31 cellular contexts compared by ENCODE assay signal in genomic region chr18:57670046-57670445, GRCh38.
"Had no signal": no experiment of that assay in that cellular context is flagged by ENCODE, and none has a peak within 500 bp of the region (broad histone marks: within the 10 kb centered on the region; RNA-seq: fewer than 3 reads in every experiment).

No MANE protein-coding gene starts in this region.

- DNase-seq: activated B cell treated with CpG ODN at 0.5 μM for 24 hours; activated CD4-positive, alpha-beta memory T cell treated with anti-CD3 and anti-CD28 coated beads for 36 hours; activated CD4-positive, alpha-beta T cell treated with anti-CD3 and anti-CD28 coated beads for 4 hours; activated CD4-positive, alpha-beta T cell treated with anti-CD3 and anti-CD28 coated beads, Interleukin-2, amount 10 ng/mL, durations not matched to agents 24 days and 14 days; activated CD4-positive, alpha-beta T cell treated with anti-CD3 and anti-CD28 coated beads, Interleukin-2, amount 50 U/mL, for 1 hour; activated CD4-positive, alpha-beta T cell treated with anti-CD3 and anti-CD28 coated beads, Interleukin-2, amount 50 U/mL, for 4 hours; activated CD4-positive, CD25-positive, alpha-beta regulatory T cell treated with anti-CD3 and anti-CD28 coated beads, Interleukin-2, amount 50 U/mL, for 72 hours; activated CD8-positive, alpha-beta memory T cell treated with anti-CD3 and anti-CD28 coated beads, Interleukin-2, amount 50 U/mL, for 4 hours; activated CD8-positive, alpha-beta T cell treated with anti-CD3 and anti-CD28 coated beads for 36 hours; activated effector memory CD4-positive, alpha-beta T cell treated with anti-CD3 and anti-CD28 coated beads, Interleukin-2, amount 50 U/mL, for 16 hours; activated gamma-delta T cell treated with Interleukin-2 at 50 U/mL for 16 hours; activated naive CD4-positive, alpha-beta T cell; activated naive CD4-positive, alpha-beta T cell treated with anti-CD3 and anti-CD28 coated beads for 36 hours; activated naive CD4-positive, alpha-beta T cell treated with anti-CD3 and anti-CD28 coated beads, Interleukin-2, amount 50 U/mL, for 16 hours; activated naive CD8-positive, alpha-beta T cell treated with anti-CD3 and anti-CD28 coated beads for 36 hours; activated T-cell treated with anti-CD3 and anti-CD28 coated beads for 4 hours; activated T-cell treated with anti-CD3 and anti-CD28 coated beads, Interleukin-2, amount 50 U/mL, for 1 hour; activated T-cell treated with anti-CD3 and anti-CD28 coated beads, Interleukin-2, amount 50 U/mL, for 4 hours; activated T-cell treated with anti-CD3 and anti-CD28 coated beads, Interleukin-2, amount 50 U/mL, for 72 hours; amniotic stem cell; aorta; caudate nucleus; SW 1271; T-helper 1 cell; T-helper 2 cell; T-helper 9 cell had no signal

- H3K27ac ChIP-seq: adrenal gland, cardiac muscle cell, VCaP had no signal

- H3K27me3 ChIP-seq: adrenal gland, cardiac muscle cell had no signal

- H3K36me3 ChIP-seq: adrenal gland, cardiac muscle cell had no signal

- H3K9me3 ChIP-seq: adrenal gland had no signal

- FAIRE-seq: bronchial epithelial cell, TTC549 had no signal

- H3K4me3 ChIP-seq: adrenal gland, cardiac muscle cell had no signal
